In the genomic region with DNA sequence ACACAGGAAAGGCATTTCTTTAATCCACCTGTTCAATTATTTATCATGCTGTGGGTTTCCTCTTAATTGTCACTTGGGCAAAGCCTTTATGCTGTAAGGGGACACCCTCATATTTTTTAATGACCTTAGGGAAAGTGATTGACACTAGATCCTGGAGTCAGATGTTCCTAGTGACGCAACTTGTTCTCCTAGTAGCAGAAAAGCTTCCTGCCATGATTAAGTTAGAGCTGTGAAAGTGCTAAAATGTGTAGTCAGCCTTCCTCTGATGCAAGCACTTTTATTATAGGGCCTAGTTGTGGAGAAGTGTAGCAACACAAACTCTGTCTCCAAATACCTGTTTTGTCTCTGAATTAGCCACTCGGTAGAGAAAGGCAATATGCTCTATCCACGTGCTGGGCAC, we compare ENCODE assay signal across 15 cellular contexts. TPM values are rescaled to one million over a fixed set of nuclear protein-coding genes. Genes with fewer than 3 reads are reported as not detected.
DNase-seq lines count a peak whose midpoint lies in the region; ATAC-seq and TF ChIP-seq lines count a peak whose summit lies in the region.
"Had no signal": no experiment of that assay in that cellular context is flagged by ENCODE, and none has a peak within 500 bp of the region (broad histone marks: within the 10 kb centered on the region; RNA-seq: fewer than 3 reads in every experiment).

No MANE protein-coding gene starts in this region.

- no peak overlapping the region for H3K27ac ChIP-seq in upper lobe of right lung
- H3K27ac ChIP-seq: breast epithelium, hepatocyte, neural progenitor cell, WERI-Rb-1 had no signal

- intact Hi-C loops in left cardiac atrium (cut with DNase I) (no loop called here), Right ventricle myocardium superior (cut with DNase I) (no loop called here), upper lobe of right lung (cut with DNase I) (loop anchor here (10.0 kb wide), 1 partner anchor 186 kb away; no protein-coding TSS in a partner anchor)

- H3K4me3 ChIP-seq in upper lobe of right lung: no peak overlapping the region
- H3K4me3 ChIP-seq: breast epithelium, hepatocyte, neural progenitor cell had no signal

- H3K9me3 ChIP-seq in upper lobe of right lung: no peaks in the 10 kb centered on the region
- H3K9me3 ChIP-seq: breast epithelium had no signal

- H3K27me3 ChIP-seq in upper lobe of right lung: no peaks in the 10 kb centered on the region
- H3K27me3 ChIP-seq: breast epithelium, hepatocyte, neural progenitor cell had no signal

- in situ Hi-C loops in KBM-7 (cut with MboI; ENCODE audit: low pct_unique_long_range_greater_than_20kb, low sequenced_read_pairs): no loop called here

- no peak for DNase-seq in left cardiac atrium
- DNase-seq in Right ventricle myocardium superior: no peak
- peak; percentile 17 for DNase-seq in SKM-1 (lab: John Stamatoyannopoulos, UW; ENCODE audit: unreplicated experiment)
- peak; percentile 84 for DNase-seq in iris pigment epithelial cell (ENCODE audit: low read depth)
- no peak for DNase-seq in upper lobe of right lung
- DNase-seq in mucosa of gallbladder (ENCODE audit: low spot score): no peak
- no peak for DNase-seq in KBM-7
- DNase-seq: activated gamma-delta T cell, COR-L47, NCI-H2081 treated with DMSO at 0.1 percent for 48 hours, WERI-Rb-1 had no signal

- ATAC-seq in left cardiac atrium: peak; percentile 23 to 43
- ATAC-seq in Right ventricle myocardium superior (ENCODE audit: poor library complexity): no peak
- ATAC-seq in upper lobe of right lung: peak; percentile 32
- ATAC-seq in HG03108 (IDR thresholded peaks at IDR 0.05; ENCODE audit: unreplicated experiment): no peak

- H3K36me3 ChIP-seq in upper lobe of right lung: no peaks in the 10 kb centered on the region
- H3K36me3 ChIP-seq: breast epithelium, neural progenitor cell, WERI-Rb-1 had no signal

- no peaks in the 10 kb centered on the region for H3K4me1 ChIP-seq in upper lobe of right lung
- H3K4me1 ChIP-seq: breast epithelium had no signal

- no peak for TF ChIP-seq CTCF in upper lobe of right lung (IDR thresholded peaks at IDR 0.05)

RNA-seq across cellular contexts. Expression of a gene that starts 12.3 kb away (rescaled TPM):
- total RNA-seq in left cardiac atrium (10 to 100 TPM; 18.3 to 24.3 TPM), Right ventricle myocardium superior (15.5 TPM), upper lobe of right lung (279 TPM), mucosa of gallbladder (18.2 TPM)

RNA-seq across cellular contexts. Expression of a gene that starts 40.4 kb away (rescaled TPM):
- total RNA-seq in left cardiac atrium (10 to 100 TPM; 15.1 to 20.0 TPM), Right ventricle myocardium superior (19.1 TPM), upper lobe of right lung (24.7 TPM), mucosa of gallbladder (18.8 TPM)

Comparison
In these comparisons a context has a peak if more than half of its experiments do, and no peak if none do; other contexts are left out.
1. ATAC-seq: peak in left cardiac atrium (2 of 2) and upper lobe of right lung (single experiment); none in Right ventricle myocardium superior (single experiment) and HG03108 (single experiment).
2. DNase-seq: peak in SKM-1 (single experiment) and iris pigment epithelial cell (single experiment); none in left cardiac atrium (single experiment), Right ventricle myocardium superior (single experiment), upper lobe of right lung (single experiment), mucosa of gallbladder (single experiment) and KBM-7 (single experiment).
3. RNA of a gene that starts 12.3 kb away (total RNA-seq): 279 TPM in upper lobe of right lung (single experiment); 18.3 to 24.3 TPM in left cardiac atrium, 18.2 TPM in mucosa of gallbladder (single experiment) and 15.5 TPM in Right ventricle myocardium superior (single experiment); every median in the first group is over 10 times any median in the second.